8 cellular contexts compared by ENCODE assay signal in genomic region chr6:33571637-33572316, GRCh38. TPM values are rescaled to one million over a fixed set of nuclear protein-coding genes. Genes with fewer than 3 reads are reported as not detected.
DNase-seq lines count a peak whose midpoint lies in the region; TF ChIP-seq lines count a peak whose summit lies in the region.

No MANE protein-coding gene starts in this region.

- H3K4me1 Mint-ChIP-seq in endodermal cell (peaks cover 16% of the 10 kb centered on the region), nephron progenitor cell (peaks cover 47% of the 10 kb centered on the region)

- H3K4me1 ChIP-seq in BLaER1 treated with 17β-estradiol and CSF1 and Interleukin-3, amounts not matched to agents 10 nM and 100 nM: peaks cover 23 to 44% (median 29%) of the 10 kb centered on the region in 10 experiments
- no peaks in the 10 kb centered on the region for H3K4me1 ChIP-seq in endodermal cell (ENCODE audit: control insufficient read depth, insufficient read depth, low read length)

- peak overlapping the region; percentile 70 to 82 (median 78) for H3K9ac ChIP-seq in BLaER1 treated with 17β-estradiol and CSF1 and Interleukin-3, amounts not matched to agents 10 nM and 100 nM
- H3K9ac ChIP-seq in endodermal cell (ENCODE audit: extremely low read depth, low read length, poor library complexity, severe bottlenecking): no peak overlapping the region

- WGBS in endodermal cell (ENCODE audit: insufficient coverage in 1 of 2, insufficient read length in 1 of 2), 2 experiments: 86 to 90% methylated on average over 9 to 11 of the region's 11 CpGs

- H3K9me3 Mint-ChIP-seq in endodermal cell: no peaks in the 10 kb centered on the region
- H3K9me3 Mint-ChIP-seq in nephron progenitor cell: no peaks in the 10 kb centered on the region

- H3K4me2 ChIP-seq in BLaER1 treated with 17β-estradiol and CSF1 and Interleukin-3, amounts not matched to agents 10 nM and 100 nM: peak overlapping the region; percentile 82 to 97 (median 91)

- H3K36me3 ChIP-seq in BLaER1 treated with 17β-estradiol and CSF1 and Interleukin-3, amounts not matched to agents 10 nM and 100 nM: peaks cover 38 to 66% (median 46%) of the 10 kb centered on the region in 11 experiments
- H3K36me3 ChIP-seq in endodermal cell (ENCODE audit: control insufficient read depth, insufficient read depth, low read length): peaks cover 20% of the 10 kb centered on the region

- no peaks in the 10 kb centered on the region for H3K9me3 ChIP-seq in BLaER1 treated with 17β-estradiol and CSF1 and Interleukin-3, amounts not matched to agents 10 nM and 100 nM (replicated peaks in 1 of 11)
- no peaks in the 10 kb centered on the region for H3K9me3 ChIP-seq in endodermal cell (ENCODE audit: control insufficient read depth, low read length)

- H4K20me1 ChIP-seq in BLaER1 treated with 17β-estradiol and CSF1 and Interleukin-3, amounts not matched to agents 10 nM and 100 nM: peaks cover 0 to 15% (median 0%) of the 10 kb centered on the region in 11 experiments; a peak in 6 of 22 replicates

- H3K27me3 Mint-ChIP-seq in endodermal cell (ENCODE audit: insufficient read depth): no peaks in the 10 kb centered on the region
- no peaks in the 10 kb centered on the region for H3K27me3 Mint-ChIP-seq in nephron progenitor cell (ENCODE audit: low read depth, poor library complexity)

- H3K36me3 Mint-ChIP-seq in endodermal cell (ENCODE audit: low read depth): peaks cover 15% of the 10 kb centered on the region
- H3K36me3 Mint-ChIP-seq in nephron progenitor cell (ENCODE audit: low read depth): peaks cover 10% of the 10 kb centered on the region

- DNase-seq in NCI-H69 (lab: John Stamatoyannopoulos, UW) (peak; percentile 58), endodermal cell (no peak), nephron progenitor cell (no peak), activated gamma-delta T cell (lab: John Stamatoyannopoulos, UW) (no peak), pons (ENCODE audit: low spot score) (no peak)
- DNase-seq in stimulated activated CD4-positive, alpha-beta T cell treated with anti-CD3 and anti-CD28 coated beads, Interleukin-1b, Interleukin-23, amount 100 ng/mL, for 48 hours: no peak
- no peak for DNase-seq in activated CD8-positive, alpha-beta memory T cell treated with anti-CD3 and anti-CD28 coated beads, Interleukin-2, amount 50 U/mL, for 48 hours

- no peaks in the 10 kb centered on the region for H3K27me3 ChIP-seq in BLaER1 treated with 17β-estradiol and CSF1 and Interleukin-3, amounts not matched to agents 10 nM and 100 nM
- H3K27me3 ChIP-seq in endodermal cell (ENCODE audit: control insufficient read depth, insufficient read depth, low read length, poor library complexity, severe bottlenecking): no peaks in the 10 kb centered on the region

- H3K4me3 ChIP-seq in BLaER1 treated with 17β-estradiol and CSF1 and Interleukin-3, amounts not matched to agents 10 nM and 100 nM: peak overlapping the region; percentile 56 to 72 (median 62)
- peak overlapping the region; percentile 84 for H3K4me3 ChIP-seq in endodermal cell (ENCODE audit: low read length)

- H3K27ac Mint-ChIP-seq in endodermal cell (peak overlapping the region; percentile 85), nephron progenitor cell (peak overlapping the region; percentile 60)

- peak overlapping the region; percentile 77 for H3K4me3 Mint-ChIP-seq in endodermal cell
- peak overlapping the region; percentile 90 for H3K4me3 Mint-ChIP-seq in nephron progenitor cell

- TF ChIP-seq CTCF in endodermal cell (conservative IDR thresholded peaks at IDR 0.05) (no peak), nephron progenitor cell (IDR thresholded peaks at IDR 0.05) (no peak)

- peak overlapping the region; percentile 64 to 82 (median 75); a peak in 21 of 22 replicates for H3K27ac ChIP-seq in BLaER1 treated with 17β-estradiol and CSF1 and Interleukin-3, amounts not matched to agents 10 nM and 100 nM
- H3K27ac ChIP-seq in endodermal cell (ENCODE audit: low read depth, low read length): no peak overlapping the region

RNA-seq across cellular contexts. Expression of gene BAK1, which starts 8.3 kb away (rescaled TPM):
- 10 to 100 TPM; 39.9 to 41.2 TPM for total RNA-seq in endodermal cell
- 28.1 TPM for polyA plus RNA-seq in endodermal cell (2013, experiment 1 of 2)
- polyA plus RNA-seq in endodermal cell (2013, experiment 2 of 2): 27.8 TPM

RNA-seq across cellular contexts. Expression of gene ITPR3, which starts 49.3 kb away (rescaled TPM):
- 10 to 100 TPM; 29.6 to 33.3 TPM for total RNA-seq in endodermal cell
- polyA plus RNA-seq in endodermal cell (2013, experiment 1 of 2): 6.0 TPM
- polyA plus RNA-seq in endodermal cell (2013, experiment 2 of 2): 6.6 TPM
